ENCODE assay signal across 23 cellular contexts in genomic region chr10:75013007-75013406, GRCh38.
A peak's percentile ranks its signal among the peaks of the same experiment; 100 is the strongest.
DNase-seq lines count a peak whose midpoint lies in the region; ATAC-seq and TF ChIP-seq lines count a peak whose summit lies in the region.
"Had no signal": no experiment of that assay in that cellular context is flagged by ENCODE, and none has a peak within 500 bp of the region (broad histone marks: within the 10 kb centered on the region; RNA-seq: fewer than 3 reads in every experiment).

No MANE protein-coding gene starts in this region.

- peaks cover 2% of the 10 kb centered on the region for H3K9me3 Mint-ChIP-seq in activated CD4-positive, alpha-beta T cell treated with anti-CD3 and anti-CD28 coated beads, Interleukin-2, amount 10 ng/mL, durations not matched to agents 7 days and 5 days
- H3K9me3 Mint-ChIP-seq in activated naive CD8-positive, alpha-beta T cell treated with anti-CD3 and anti-CD28 coated beads for 36 hours, result peaks cover 2% of the 10 kb centered on the region
- H3K9me3 Mint-ChIP-seq: activated T-helper 2 cell treated with anti-CD3 and anti-CD28 coated beads, Interferon-gamma antibody, Interleukin-2, Interleukin-4, amounts not matched to agents 10 μg/mL and 5 μg/mL and 100 μg/mL, durations not matched to agents 14 hours and 24 hours and 36 hours; nephron progenitor cell had no signal

- peak overlapping the region; percentile 93 for H3K27ac Mint-ChIP-seq in activated CD4-positive, alpha-beta T cell treated with anti-CD3 and anti-CD28 coated beads, Interleukin-2, amount 10 ng/mL, durations not matched to agents 7 days and 5 days
- peak overlapping the region; percentile 77 for H3K27ac Mint-ChIP-seq in activated naive CD8-positive, alpha-beta T cell treated with anti-CD3 and anti-CD28 coated beads for 36 hours
- H3K27ac Mint-ChIP-seq: activated T-helper 2 cell treated with anti-CD3 and anti-CD28 coated beads, Interferon-gamma antibody, Interleukin-2, Interleukin-4, amounts not matched to agents 10 μg/mL and 5 μg/mL and 100 μg/mL, durations not matched to agents 14 hours and 24 hours and 36 hours; nephron progenitor cell had no signal

- no peaks in the 10 kb centered on the region for H3K27me3 ChIP-seq in spleen (replicated peaks in 1 of 7)
- H3K27me3 ChIP-seq in right lobe of liver, result no peaks in the 10 kb centered on the region
- H3K27me3 ChIP-seq: BLaER1, upper lobe of right lung had no signal

- POLR2A ChIA-PET in activated CD4-positive, alpha-beta T cell treated with anti-CD3 and anti-CD28 coated beads, Interleukin-2, amount 10 ng/mL, durations not matched to agents 7 days and 5 days (lab: Charles Lee), result no interaction called here

- H3K27me3 Mint-ChIP-seq in activated CD4-positive, alpha-beta T cell treated with anti-CD3 and anti-CD28 coated beads, Interleukin-2, amount 10 ng/mL, durations not matched to agents 7 days and 5 days, result no peaks in the 10 kb centered on the region
- H3K27me3 Mint-ChIP-seq in activated naive CD8-positive, alpha-beta T cell treated with anti-CD3 and anti-CD28 coated beads for 36 hours, result no peaks in the 10 kb centered on the region

- DNase-seq in activated CD4-positive, alpha-beta T cell treated with anti-CD3 and anti-CD28 coated beads, Interleukin-2, amount 10 ng/mL, durations not matched to agents 7 days and 5 days, result no peak
- no peak for DNase-seq in activated CD4-positive, alpha-beta T cell treated with anti-CD3 and anti-CD28 coated beads, Interleukin-2, amount 50 U/mL, for 48 hours
- no peak for DNase-seq in activated naive CD8-positive, alpha-beta T cell treated with anti-CD3 and anti-CD28 coated beads for 36 hours
- DNase-seq in spleen, result no peak
- DNase-seq in right lobe of liver, result no peak
- no peak for DNase-seq in hippocampal formation (lab: John Stamatoyannopoulos, UW)
- DNase-seq: activated CD4-positive, alpha-beta T cell treated with anti-CD3 and anti-CD28 coated beads, Interleukin-2, amount 50 U/mL, for 4 hours; caudate nucleus; erythroblast; foreskin melanocyte; GDM1; HCEC 1CT; mesenchymal stem cell; NCI-H187; nephron progenitor cell; posterior cingulate gyrus; SK-N-SH; stimulated activated CD4-positive, alpha-beta T cell treated with anti-CD3 and anti-CD28 coated beads, Interleukin-2, amount 100 ng/mL, for 24 hours; upper lobe of right lung had no signal

- peaks cover 15 to 90% (median 39%) of the 10 kb centered on the region in 6 donors for H3K4me1 ChIP-seq in spleen
- peaks cover 0 to 8% (median 0%) of the 10 kb centered on the region in 4 donors for H3K4me1 ChIP-seq in right lobe of liver

- peak; percentile 18 for ATAC-seq in HG02759 (IDR thresholded peaks at IDR 0.05; ENCODE audit: unreplicated experiment)
- no peak for ATAC-seq in right lobe of liver
- ATAC-seq in GM19035 (IDR thresholded peaks at IDR 0.05; ENCODE audit: unreplicated experiment), result no peak

- H3K36me3 ChIP-seq in spleen (peaks cover 0 to 19% (median 1%) of the 10 kb centered on the region in 6 donors), right lobe of liver (no peaks in the 10 kb centered on the region)
- H3K36me3 ChIP-seq: upper lobe of right lung had no signal

- intact Hi-C loops in spleen (cut with DNase I; ENCODE audit: low total_unique reads), result no loop called here
- intact Hi-C loops in right lobe of liver (cut with DNase I), result no loop called here

- CTCF ChIA-PET in activated CD4-positive, alpha-beta T cell treated with anti-CD3 and anti-CD28 coated beads, Interleukin-2, amount 10 ng/mL, durations not matched to agents 7 days and 5 days (lab: Charles Lee), result interaction anchor here (0.6 to 1.3 kb wide), 3 partner anchors 9 to 144 kb away, joined by 3 to 5 read pairs (median 3); no protein-coding TSS in a partner anchor

- H3K9me3 ChIP-seq in spleen (no peaks in the 10 kb centered on the region), right lobe of liver (no peaks in the 10 kb centered on the region)
- H3K9me3 ChIP-seq: BLaER1, SK-N-SH, upper lobe of right lung had no signal

- TF ChIP-seq CTCF in spleen (IDR thresholded peaks at IDR 0.05 in 8 of 11, conservative IDR thresholded peaks at IDR 0.05 in 3 of 11) (no peak), right lobe of liver (IDR thresholded peaks at IDR 0.05) (no peak)

- no peak overlapping the region for H3K4me3 ChIP-seq in spleen
- H3K4me3 ChIP-seq in right lobe of liver, result no peak overlapping the region
- H3K4me3 ChIP-seq: BLaER1, upper lobe of right lung had no signal

- peaks cover 24% of the 10 kb centered on the region for H3K36me3 Mint-ChIP-seq in activated CD4-positive, alpha-beta T cell treated with anti-CD3 and anti-CD28 coated beads, Interleukin-2, amount 10 ng/mL, durations not matched to agents 7 days and 5 days (ENCODE audit: low read depth)
- H3K36me3 Mint-ChIP-seq in activated naive CD8-positive, alpha-beta T cell treated with anti-CD3 and anti-CD28 coated beads for 36 hours, result peaks cover 22% of the 10 kb centered on the region

- H3K27ac ChIP-seq in spleen, result peak overlapping the region in 5 of 8 donors; percentile 45 to 66 (median 54)
- H3K27ac ChIP-seq in right lobe of liver, result no peak overlapping the region
- H3K27ac ChIP-seq: BLaER1, upper lobe of right lung had no signal

- no peak overlapping the region for H3K4me3 Mint-ChIP-seq in activated CD4-positive, alpha-beta T cell treated with anti-CD3 and anti-CD28 coated beads, Interleukin-2, amount 10 ng/mL, durations not matched to agents 7 days and 5 days
- no peak overlapping the region for H3K4me3 Mint-ChIP-seq in activated naive CD8-positive, alpha-beta T cell treated with anti-CD3 and anti-CD28 coated beads for 36 hours
- H3K4me3 Mint-ChIP-seq: nephron progenitor cell had no signal

- TF ChIP-seq POLR2A in spleen (IDR thresholded peaks at IDR 0.05) (no peak), right lobe of liver (IDR thresholded peaks at IDR 0.05) (no peak)

- peaks cover 54% of the 10 kb centered on the region for H3K4me1 Mint-ChIP-seq in activated CD4-positive, alpha-beta T cell treated with anti-CD3 and anti-CD28 coated beads, Interleukin-2, amount 10 ng/mL, durations not matched to agents 7 days and 5 days
- H3K4me1 Mint-ChIP-seq in activated naive CD8-positive, alpha-beta T cell treated with anti-CD3 and anti-CD28 coated beads for 36 hours, result peaks cover 50% of the 10 kb centered on the region

Comparison
In these comparisons a context has a peak if more than half of its experiments do, and no peak if none do; other contexts are left out.
1. H3K27ac ChIP-seq: peak in spleen (5 of 8); none in right lobe of liver (0 of 3).